Comparison of ENCODE assay signal across 14 cellular contexts in genomic region chr12:50518129-50518528, GRCh38. TPM values are rescaled to one million over a fixed set of nuclear protein-coding genes. Genes with fewer than 3 reads are reported as not detected.
DNase-seq lines count a peak whose midpoint lies in the region; ATAC-seq and TF ChIP-seq lines count a peak whose summit lies in the region.
"Had no signal": no experiment of that assay in that cellular context is flagged by ENCODE, and none has a peak within 500 bp of the region (broad histone marks: within the 10 kb centered on the region; RNA-seq: fewer than 3 reads in every experiment).

No MANE protein-coding gene starts in this region.

- H3K4me2 ChIP-seq in OCI-LY1 (ENCODE audit: low read length) = 0 out of 2 replicates have a peak overlapping the region, but pooled peaks have one; percentile 17

- no peak overlapping the region for H3K9ac ChIP-seq in OCI-LY1 (ENCODE audit: low read length)

- H2AFZ ChIP-seq in OCI-LY1 (ENCODE audit: low read length) = no peak overlapping the region

- intact Hi-C loops in left ventricle myocardium superior (cut with micrococcal nuclease) = no loop called here
- intact Hi-C loops in left cardiac atrium (cut with DNase I) = no loop called here
- intact Hi-C loops in right lobe of liver (cut with DNase I) = loop anchor here in 1 of 2 donors (10.0 kb wide), 1 partner anchor 107 kb away; no protein-coding TSS in a partner anchor
- intact Hi-C loops in transverse colon (cut with DNase I; ENCODE audit: low total_unique reads) = no loop called here
- intact Hi-C loops in ascending aorta (cut with DNase I) = no loop called here

- H3K9me3 ChIP-seq in OCI-LY1 (ENCODE audit: low read length) (no peaks in the 10 kb centered on the region), right lobe of liver (no peaks in the 10 kb centered on the region), transverse colon (no peaks in the 10 kb centered on the region), ascending aorta (no peaks in the 10 kb centered on the region)
- H3K9me3 ChIP-seq: heart left ventricle had no signal

- H3K79me2 ChIP-seq in OCI-LY1 (ENCODE audit: insufficient read depth, low read length) = 0 out of 2 replicates have a peak, but pooled peaks cover 10% of the 10 kb centered on the region

- H3K4me3 ChIP-seq in OCI-LY1 (ENCODE audit: low read depth, low read length, poor library complexity, severe bottlenecking) = no peak overlapping the region
- no peak overlapping the region for H3K4me3 ChIP-seq in right lobe of liver
- no peak overlapping the region for H3K4me3 ChIP-seq in transverse colon
- H3K4me3 ChIP-seq in ascending aorta = no peak overlapping the region

- H3K36me3 ChIP-seq in OCI-LY1 (ENCODE audit: insufficient read depth, low read length) = 0 out of 2 replicates have a peak, but pooled peaks cover 2% of the 10 kb centered on the region
- no peaks in the 10 kb centered on the region for H3K36me3 ChIP-seq in right lobe of liver
- no peaks in the 10 kb centered on the region for H3K36me3 ChIP-seq in transverse colon
- no peaks in the 10 kb centered on the region for H3K36me3 ChIP-seq in ascending aorta
- H3K36me3 ChIP-seq: heart left ventricle had no signal

- DNase-seq in left ventricle myocardium superior (peak; percentile 38), left cardiac atrium (no peak), right lobe of liver (no peak), transverse colon (no peak), ascending aorta (ENCODE audit: low spot score in 2 of 2) (no peak)
- DNase-seq: activated B cell treated with CpG ODN at 0.5 μM for 24 hours; activated naive CD4-positive, alpha-beta T cell; DMS153; heart left ventricle; NCI-H1930; NCI-H510A treated with DMSO at 0.1 percent for 48 hours had no signal

- TF ChIP-seq POLR2A in right lobe of liver (IDR thresholded peaks at IDR 0.05) (no peak), transverse colon (IDR thresholded peaks at IDR 0.05) (no peak)

- no peak for TF ChIP-seq EP300 in transverse colon (IDR thresholded peaks at IDR 0.05; ENCODE audit: low read depth)

- H3K27me3 ChIP-seq in OCI-LY1 (ENCODE audit: insufficient read depth, low read length) (no peaks in the 10 kb centered on the region), right lobe of liver (no peaks in the 10 kb centered on the region), transverse colon (no peaks in the 10 kb centered on the region), ascending aorta (no peaks in the 10 kb centered on the region)
- H3K27me3 ChIP-seq: heart left ventricle had no signal

- H3F3A ChIP-seq in OCI-LY1 (ENCODE audit: insufficient read depth, low read length) = peaks cover 4% of the 10 kb centered on the region; the same call in 1 of the 2 replicates

- H4K20me1 ChIP-seq in OCI-LY1 (ENCODE audit: insufficient read depth, low read length) = no peaks in the 10 kb centered on the region

- in situ Hi-C loops in transverse colon (cut with MboI; ENCODE audit: low pct_ligation_motif_present in 1 of 4, low pct_unique_long_range_greater_than_20kb in 1 of 4, low sequenced_read_pairs in 3 of 4) = no loop called here

- H3K9me2 ChIP-seq in OCI-LY1 (ENCODE audit: low read depth, low read length) = no peaks in the 10 kb centered on the region

- WGBS in right lobe of liver (ENCODE audit: insufficient coverage, low coverage, low lambda C conversion rate, missing lambda C conversion rate) = 60% methylated on average over 10 of the region's 13 CpGs
- WGBS in transverse colon (ENCODE audit: low coverage in 1 of 2), 2 donors = 64 to 86% methylated on average over 10 to 13 of the region's 13 CpGs

- H3K27ac ChIP-seq in OCI-LY1 (ENCODE audit: low read depth, low read length, poor library complexity, severe bottlenecking) (no peak overlapping the region), right lobe of liver (peak overlapping the region in 2 of 3 donors; percentile 36 to 55), transverse colon (peak overlapping the region; percentile 48 to 65 (median 57)), ascending aorta (no peak overlapping the region)

- TF ChIP-seq CTCF in OCI-LY1 (IDR thresholded peaks at IDR 0.05; ENCODE audit: low read length) (no peak), right lobe of liver (IDR thresholded peaks at IDR 0.05) (no peak), transverse colon (IDR thresholded peaks at IDR 0.05) (no peak), ascending aorta (IDR thresholded peaks at IDR 0.05) (no peak)

- H3K4me1 ChIP-seq in OCI-LY1 (ENCODE audit: insufficient read depth, low read length, severe bottlenecking) (peaks cover 45% of the 10 kb centered on the region), right lobe of liver (peaks cover 0 to 37% (median 17%) of the 10 kb centered on the region in 4 donors), transverse colon (peaks cover 7 to 73% (median 22%) of the 10 kb centered on the region in 4 donors), ascending aorta (peaks cover 0 to 4% of the 10 kb centered on the region in 2 donors)

- no peak for ATAC-seq in left ventricle myocardium superior
- no peak for ATAC-seq in left cardiac atrium
- ATAC-seq in right lobe of liver = peak in 2 of 4 donors; percentile 6 to 26
- no peak for ATAC-seq in GM19452 (IDR thresholded peaks at IDR 0.05; ENCODE audit: unreplicated experiment)
- ATAC-seq in GM19395 (IDR thresholded peaks at IDR 0.05; ENCODE audit: unreplicated experiment) = no peak

RNA-seq across cellular contexts. Expression of gene DIP2B, which starts 13.3 kb away (rescaled TPM):
- total RNA-seq in left ventricle myocardium superior = 11.4 TPM
- total RNA-seq in left cardiac atrium = 10 to 100 TPM; 12.7 to 12.8 TPM
- 10 to 100 TPM; 11.1 to 24.0 (median 14.8) TPM for total RNA-seq in right lobe of liver
- 100 to 1,000 TPM in 1 of 4 donors, 10 to 100 TPM in 3; 40.0 to 129 (median 57.9) TPM for total RNA-seq in transverse colon
- 8.5 TPM for total RNA-seq in ascending aorta

Comparison
In these comparisons a context has a peak if more than half of its experiments do, and no peak if none do; other contexts are left out.
1. H3K27ac ChIP-seq: peak in right lobe of liver (2 of 3) and transverse colon (4 of 4); none in OCI-LY1 (single experiment) and ascending aorta (0 of 2).